Comparison of ENCODE assay signal across 9 cellular contexts in the genomic region with DNA sequence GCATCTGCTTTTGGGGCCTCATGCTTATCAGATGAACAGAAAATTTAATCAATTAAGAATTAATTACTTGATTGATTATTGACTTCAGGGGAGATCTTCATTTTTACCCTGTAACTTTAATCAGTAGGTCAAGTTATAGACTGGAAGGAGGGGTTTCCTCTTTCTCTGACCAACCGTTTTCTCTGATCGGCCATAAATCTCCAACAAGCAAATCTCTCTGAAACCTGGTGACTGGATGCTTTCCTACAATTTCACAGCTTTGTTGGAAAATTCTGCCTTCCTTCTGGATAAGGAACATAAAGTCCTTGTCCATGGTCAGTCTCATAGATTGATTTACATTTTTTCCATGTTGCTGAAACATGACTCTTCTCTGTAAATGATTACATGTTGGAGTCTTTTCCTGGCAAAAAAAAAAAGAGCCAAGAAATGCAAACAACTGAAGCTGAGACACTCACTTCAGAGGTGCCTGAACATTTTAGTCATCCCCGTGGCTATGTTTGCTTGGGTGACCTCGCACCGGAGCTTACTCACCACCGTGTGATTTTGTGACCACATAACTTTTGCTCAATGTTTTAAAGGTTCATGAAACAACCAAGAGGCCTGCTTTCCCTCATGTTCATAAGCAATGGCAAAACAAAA. TPM values are rescaled to one million over a fixed set of nuclear protein-coding genes. Genes with fewer than 3 reads are reported as not detected.
DNase-seq lines count a peak whose midpoint lies in the region; ATAC-seq and TF ChIP-seq lines count a peak whose summit lies in the region.
"Had no signal": no experiment of that assay in that cellular context is flagged by ENCODE, and none has a peak within 500 bp of the region (broad histone marks: within the 10 kb centered on the region; RNA-seq: fewer than 3 reads in every experiment).

No MANE protein-coding gene starts in this region.

- H3K9ac ChIP-seq in fibroblast of lung (ENCODE audit: insufficient read depth, low read length), result no peak overlapping the region

- no peaks in the 10 kb centered on the region for H3K27me3 Mint-ChIP-seq in T-cell

- peaks cover 0 to 7% (median 3%) of the 10 kb centered on the region in 3 donors for H3K9me3 Mint-ChIP-seq in T-cell

- H3K4me1 ChIP-seq in fibroblast of lung (ENCODE audit: control insufficient read depth, extremely low read depth, insufficient read depth, low read length), result peaks cover 6% of the 10 kb centered on the region

- H3K4me3 ChIP-seq in fibroblast of lung (replicated peaks in 1 of 4; ENCODE audit: control extremely low read depth in 1 of 4, insufficient read depth in 1 of 4, low read depth in 3 of 4, low read length in 4 of 4), result no peak overlapping the region
- H3K4me3 ChIP-seq: SK-N-MC had no signal

- no peak overlapping the region for H3K27ac ChIP-seq in fibroblast of lung (ENCODE audit: insufficient read depth, low read length)
- H3K27ac ChIP-seq: SK-N-MC had no signal

- no peaks in the 10 kb centered on the region for H3K36me3 Mint-ChIP-seq in T-cell

- H3K4me2 ChIP-seq in fibroblast of lung (ENCODE audit: extremely low read depth, insufficient read depth, low read length), result no peak overlapping the region

- no peaks in the 10 kb centered on the region for H3K36me3 ChIP-seq in fibroblast of lung (ENCODE audit: control insufficient read depth, insufficient read depth, low read length)

- no peaks in the 10 kb centered on the region for H4K20me1 ChIP-seq in fibroblast of lung (ENCODE audit: control insufficient read depth, extremely low read depth, insufficient read depth, low read length)

- no peaks in the 10 kb centered on the region for H3K27me3 ChIP-seq in fibroblast of lung (ENCODE audit: control insufficient read depth, insufficient read depth, low read length)

- TF ChIP-seq CTCF in GM13977 (IDR thresholded peaks at IDR 0.05; ENCODE audit: extremely low read depth, insufficient read depth, missing control alignments) (no peak), fibroblast of lung (conservative IDR thresholded peaks at IDR 0.05 in 1 of 2, IDR thresholded peaks at IDR 0.05 in 1 of 2; ENCODE audit: low read depth in 1 of 2, low read length in 2 of 2) (no peak)

- DNase-seq in GM13977 (ENCODE audit: low spot score) (peak; percentile 94), T-cell (no peak), fibroblast of lung (ENCODE audit: low read depth in 2 of 2) (peak; percentile 93 to 97), stromal cell of bone marrow (ENCODE audit: low read depth) (peak; percentile 90), NCI-H82 treated with DMSO at 0.1 percent for 48 hours (lab: John Stamatoyannopoulos, UW; ENCODE audit: unreplicated experiment) (no peak), NCI-H1417 (lab: John Stamatoyannopoulos, UW) (no peak), NCI-H1417 treated with DMSO at 0.1 percent for 48 hours (lab: John Stamatoyannopoulos, UW) (no peak)

- peaks cover 0 to 9% (median 7%) of the 10 kb centered on the region in 3 donors for H3K4me1 Mint-ChIP-seq in T-cell

- POLR2A ChIA-PET in T-cell (lab: Charles Lee), result interaction anchor here in 1 of 2 donors (0.7 kb wide), 1 partner anchor 23 kb away, joined by 14 read pairs; no protein-coding TSS in a partner anchor

- no peak overlapping the region for H3K27ac Mint-ChIP-seq in T-cell

- H3K79me2 ChIP-seq in fibroblast of lung (ENCODE audit: control insufficient read depth, insufficient read depth, low read length), result no peaks in the 10 kb centered on the region

- CTCF ChIA-PET in T-cell (lab: Charles Lee), result no interaction called here

- ATAC-seq in HG02798 (IDR thresholded peaks at IDR 0.05; ENCODE audit: poor library complexity, unreplicated experiment) (peak; percentile 62), T-cell (replicated peaks in 1 of 4) (peak in 3 of 4 experiments; percentile 69 to 92 (median 77))

- H3K4me3 Mint-ChIP-seq in T-cell, result no peak overlapping the region

- H2AFZ ChIP-seq in fibroblast of lung (ENCODE audit: low read length), result no peak overlapping the region

- H3K9me3 ChIP-seq in fibroblast of lung (ENCODE audit: control insufficient read depth, insufficient read depth, low read depth, low read length), result no peaks in the 10 kb centered on the region

- in situ Hi-C loops in GM13977 (cut with MboI; ENCODE audit: low pct_unique_long_range_greater_than_20kb, low sequenced_read_pairs, unreplicated experiment), result no loop called here

RNA-seq across cellular contexts. Expression of a gene that starts 31.0 kb away (rescaled TPM):
- total RNA-seq in T-cell (10 to 100 TPM; 16.9 to 67.2 (median 28.4) TPM), fibroblast of lung (under 0.01 TPM in 2 replicates)
- 0.01 and 0.02 TPM in 2 replicates for polyA plus RNA-seq in fibroblast of lung
- polyA plus RNA-seq in fibroblast of lung (2012), result 0.02 TPM in 2 replicates
- polyA minus RNA-seq in fibroblast of lung (ENCODE audit: low replicate concordance), result not detected in 2 replicates

Comparison
In these comparisons a context has a peak if more than half of its experiments do, and no peak if none do; other contexts are left out.
1. DNase-seq: peak in GM13977 (single experiment), fibroblast of lung (2 of 2) and stromal cell of bone marrow (single experiment); none in T-cell (0 of 34), NCI-H82 treated with DMSO at 0.1 percent for 48 hours (single experiment), NCI-H1417 (0 of 3) and NCI-H1417 treated with DMSO at 0.1 percent for 48 hours (single experiment).
2. RNA of a gene that starts 31.0 kb away (total RNA-seq): 16.9 to 67.2 TPM in T-cell; under 0.01 TPM in fibroblast of lung; every median in the first group is over 10 times any median in the second.